In the genomic region with DNA sequence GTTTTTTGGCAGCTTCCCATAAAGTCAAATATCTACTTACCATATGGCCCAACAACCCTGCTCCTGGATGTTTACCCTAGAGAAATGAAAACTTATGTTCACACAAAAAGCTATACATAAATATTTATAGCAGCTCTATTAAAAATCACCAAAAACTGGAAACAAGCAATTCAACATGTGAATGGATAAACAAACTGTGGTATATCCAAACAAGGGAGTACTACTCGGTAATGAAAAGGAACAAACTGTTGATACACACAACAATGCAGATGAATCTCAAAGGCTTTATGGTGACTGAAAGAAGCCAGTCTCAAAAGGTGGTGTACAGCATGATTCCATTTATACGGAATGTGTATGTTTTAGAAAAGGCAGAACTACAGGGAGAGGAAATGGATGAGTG, we compare ENCODE assay signal across 1 cellular context.
TF ChIP-seq lines count a peak whose summit lies in the region.

No MANE protein-coding gene starts in this region.

TF ChIP-seq in H1, 55 proteins besides CTCF, POLR2A, EP300 and RAD21:
- TF ChIP-seq SAP30 (IDR thresholded peaks at IDR 0.05; ENCODE audit: insufficient read depth, insufficient replicate concordance, low read length) = no peak
- peak; percentile 88 for TF ChIP-seq KDM1A (IDR thresholded peaks at IDR 0.05; ENCODE audit: borderline replicate concordance, low read length)
- TF ChIP-seq RXRA (IDR thresholded peaks at IDR 0.05; ENCODE audit: insufficient read depth, low read depth, low read length) = no peak
